In the genomic region with DNA sequence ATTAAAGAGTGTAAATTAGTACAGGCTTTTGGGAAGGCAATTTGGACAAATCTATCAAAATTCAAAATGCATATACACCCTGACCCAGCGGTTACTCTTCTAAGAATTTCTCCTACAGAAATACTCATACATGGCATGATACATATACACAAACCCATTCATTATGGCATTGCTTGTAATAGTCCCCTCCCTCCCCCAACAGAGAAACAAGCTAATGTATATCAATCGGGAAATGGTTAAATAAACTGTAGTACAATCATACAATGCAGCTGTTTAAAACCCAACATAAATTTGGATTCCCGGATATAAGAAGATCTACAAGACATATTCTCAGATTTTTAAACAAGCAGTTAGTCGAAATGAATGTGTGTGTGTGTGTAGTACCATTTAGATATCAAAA, we compare ENCODE assay signal across 8 cellular contexts. TPM values are rescaled to one million over a fixed set of nuclear protein-coding genes. Genes with fewer than 3 reads are reported as not detected.
DNase-seq lines count a peak whose midpoint lies in the region; ATAC-seq, FAIRE-seq and TF ChIP-seq lines count a peak whose summit lies in the region.

No MANE protein-coding gene starts in this region.

- no peak for FAIRE-seq in RCC 7860 (lab: Jason Lieb, UNC)
- no peak for FAIRE-seq in HTR-8/SVneo (lab: Jason Lieb, UNC)

- H3K9ac ChIP-seq in iPS-20b (ENCODE audit: low read depth, low read length): peak overlapping the region; percentile 95

- H3K4me1 ChIP-seq in right atrium auricular region (peaks cover 0 to 14% of the 10 kb centered on the region in 2 donors), iPS-20b (ENCODE audit: insufficient read depth, low read length) (no peaks in the 10 kb centered on the region), suprapubic skin (peaks cover 18% of the 10 kb centered on the region)

- no peaks in the 10 kb centered on the region for H3K27me3 ChIP-seq in right atrium auricular region
- no peaks in the 10 kb centered on the region for H3K27me3 ChIP-seq in iPS-20b (ENCODE audit: insufficient read depth, low read length)
- no peaks in the 10 kb centered on the region for H3K27me3 ChIP-seq in suprapubic skin

- POLR2A ChIA-PET in activated B cell treated with CpG ODN at 0.5 μM for 24 hours (lab: Charles Lee): interaction anchor here (0.6 to 6.0 kb wide), 15 partner anchors 9 to 954 kb away, joined by 3 to 110 read pairs (median 5); a partner anchor contains a TSS

- TF ChIP-seq CTCF in right atrium auricular region (IDR thresholded peaks at IDR 0.05) (no peak), activated B cell treated with CpG ODN at 0.5 μM for 24 hours (IDR thresholded peaks at IDR 0.05) (no peak), suprapubic skin (IDR thresholded peaks at IDR 0.05) (no peak)

- TF ChIP-seq EP300 in suprapubic skin (IDR thresholded peaks at IDR 0.05): no peak

- no peak for TF ChIP-seq POLR2A in suprapubic skin (IDR thresholded peaks at IDR 0.05)

- H3K36me3 Mint-ChIP-seq in activated B cell treated with CpG ODN at 0.5 μM for 24 hours (ENCODE audit: low read depth): peaks cover 16% of the 10 kb centered on the region

- ATAC-seq in Right ventricle myocardium inferior (no peak), activated B cell treated with CpG ODN at 0.5 μM for 24 hours (ENCODE audit: low read depth) (no peak), esophagus mucosa (no peak)

- H3K9me3 ChIP-seq in right atrium auricular region (no peaks in the 10 kb centered on the region), iPS-20b (ENCODE audit: insufficient read depth, low read depth, low read length) (no peaks in the 10 kb centered on the region), suprapubic skin (no peaks in the 10 kb centered on the region)

- peak overlapping the region; percentile 91 for H3K4me3 Mint-ChIP-seq in activated B cell treated with CpG ODN at 0.5 μM for 24 hours

- DNase-seq in right atrium auricular region (ENCODE audit: low spot score): no peak
- DNase-seq in Right ventricle myocardium inferior (ENCODE audit: missing footprints): no peak
- no peak for DNase-seq in activated B cell treated with CpG ODN at 0.5 μM for 24 hours
- no peak for DNase-seq in suprapubic skin (ENCODE audit: low spot score in 2 of 2)
- no peak for DNase-seq in RCC 7860 (ENCODE audit: low spot score)
- DNase-seq in HTR-8/SVneo (ENCODE audit: insufficient read length, low spot score): no peak

- H3K27ac ChIP-seq in right atrium auricular region (peak overlapping the region; percentile 84 to 88), iPS-20b (ENCODE audit: low read length) (peak overlapping the region; percentile 47), suprapubic skin (peak overlapping the region; percentile 91)

- 30% methylated on average over 4 of the region's 4 CpGs for WGBS in suprapubic skin

- H3K36me3 ChIP-seq in right atrium auricular region (no peaks in the 10 kb centered on the region), iPS-20b (ENCODE audit: insufficient read depth, low read depth, low read length) (peaks cover 15% of the 10 kb centered on the region; the same call in 1 of the 2 replicates), suprapubic skin (no peaks in the 10 kb centered on the region)

- H3K27me3 Mint-ChIP-seq in activated B cell treated with CpG ODN at 0.5 μM for 24 hours: no peaks in the 10 kb centered on the region

- peak overlapping the region; percentile 87 for H3K27ac Mint-ChIP-seq in activated B cell treated with CpG ODN at 0.5 μM for 24 hours

- H3K4me3 ChIP-seq in right atrium auricular region (peak overlapping the region; percentile 60 to 62), iPS-20b (ENCODE audit: low read length) (peak overlapping the region; percentile 91), suprapubic skin (peak overlapping the region; percentile 71)

- CTCF ChIA-PET in activated B cell treated with CpG ODN at 0.5 μM for 24 hours (lab: Charles Lee): interaction anchor here (0.8 to 1.6 kb wide), 2 partner anchors 145 to 146 kb away, joined by 3 to 5 read pairs; no protein-coding TSS in a partner anchor

- peaks cover 34% of the 10 kb centered on the region for H3K4me1 Mint-ChIP-seq in activated B cell treated with CpG ODN at 0.5 μM for 24 hours

- no peaks in the 10 kb centered on the region for H3K9me3 Mint-ChIP-seq in activated B cell treated with CpG ODN at 0.5 μM for 24 hours

- intact Hi-C loops in Right ventricle myocardium inferior (cut with DNase I): loop anchor here (10.0 kb wide), 1 partner anchor 359 kb away; a partner anchor contains a TSS
- intact Hi-C loops in activated B cell treated with CpG ODN at 0.5 μM for 24 hours (cut with micrococcal nuclease): loop anchor here (1.0 to 10.0 kb wide), 4 partner anchors 19 to 1479 kb away; a partner anchor contains a TSS

RNA-seq across cellular contexts. Expression of a gene that starts 0.8 kb away (rescaled TPM):
- total RNA-seq in right atrium auricular region (100 to 1,000 TPM; 111 to 116 TPM), Right ventricle myocardium inferior (107 TPM), activated B cell treated with CpG ODN at 0.5 μM for 24 hours (236 and 257 TPM in 2 replicates), suprapubic skin (100 to 1,000 TPM; 152 to 208 (median 186) TPM), esophagus mucosa (136 TPM)
